8 cellular contexts compared by ENCODE assay signal in the genomic region with DNA sequence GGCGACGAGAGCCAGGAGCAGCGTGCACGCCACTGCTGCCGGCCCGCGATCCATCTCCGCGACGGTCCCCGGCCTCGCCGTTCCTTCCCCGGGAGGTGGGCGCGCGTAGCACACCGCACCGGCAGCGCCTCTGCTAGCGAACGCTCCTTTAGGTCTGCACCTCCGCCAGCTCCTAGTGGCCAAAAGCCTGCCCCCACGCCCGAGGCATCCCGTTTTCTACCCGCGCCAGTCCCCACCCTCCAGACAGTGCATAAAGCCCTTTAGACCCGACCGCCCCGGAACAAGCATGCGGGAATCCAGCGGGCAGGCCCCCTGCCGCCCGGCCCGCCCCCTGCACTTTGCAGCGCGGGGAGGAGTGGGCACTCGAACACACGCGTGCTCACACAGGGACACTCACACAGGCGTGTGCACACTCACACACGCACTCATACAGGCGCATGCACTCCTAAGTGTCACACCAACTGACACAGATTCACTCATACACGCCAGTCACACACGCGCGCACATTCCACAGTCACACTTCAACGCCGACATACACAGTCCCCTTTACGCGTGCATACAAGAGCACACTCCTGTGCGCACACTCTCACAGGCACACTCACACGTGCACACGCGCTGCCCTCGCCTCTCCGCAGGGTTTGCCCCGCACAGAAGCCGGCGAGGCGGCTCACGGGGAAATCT. TPM values are rescaled to one million over a fixed set of nuclear protein-coding genes. Genes with fewer than 3 reads are reported as not detected.
DNase-seq lines count a peak whose midpoint lies in the region; ATAC-seq and TF ChIP-seq lines count a peak whose summit lies in the region.

TSS of gene LRP2 (minus strand) at position 189 of the 681 bp plus-strand sequence. CDS start at position 54, 135 bp downstream.

- intact Hi-C loops in A673 (cut with micrococcal nuclease; ENCODE audit: unreplicated experiment): no loop called here

- H3K4me1 Mint-ChIP-seq in glutamatergic neuron (ENCODE audit: low read depth, unreplicated experiment): peaks cover 10% of the 10 kb centered on the region

- peaks cover 92% of the 10 kb centered on the region for H3K27me3 ChIP-seq in A673 (replicated peaks; ENCODE audit: insufficient read depth, low read depth, low read length, poor library complexity)
- peaks cover 65% of the 10 kb centered on the region for H3K27me3 ChIP-seq in HUES48 (ENCODE audit: control insufficient read depth, insufficient read depth, low read length)

- POLR2A ChIA-PET in A673 (lab: Charles Lee; ENCODE audit: low non-redundant PET): no interaction called here

- BruUV-seq in A673 (replicated peaks; lab: Mats Ljungman, UMichigan): no TSS peak

- TF ChIP-seq CTCF in A673 (conservative IDR thresholded peaks at IDR 0.05; ENCODE audit: low read depth, low read length) (no peak), glutamatergic neuron (IDR thresholded peaks at IDR 0.05; ENCODE audit: partially characterized antibody, unreplicated experiment) (no peak), omental fat pad (IDR thresholded peaks at IDR 0.05) (no peak)

- H3K9me3 Mint-ChIP-seq in glutamatergic neuron (ENCODE audit: unreplicated experiment): no peaks in the 10 kb centered on the region

- H3K36me3 ChIP-seq in A673 (ENCODE audit: insufficient read depth, low read length, poor library complexity, severe bottlenecking): no peaks in the 10 kb centered on the region
- H3K36me3 ChIP-seq in HUES48 (ENCODE audit: control insufficient read depth, insufficient read depth, low read length): no peaks in the 10 kb centered on the region

- DNase-seq in A673 (ENCODE audit: low spot score) (no peak), glutamatergic neuron (peak; percentile 64), omental fat pad (ENCODE audit: low spot score) (no peak)
- DNase-seq in activated T-cell treated with anti-CD3 and anti-CD28 coated beads, Interleukin-2, amount 50 U/mL, for 48 hours: peak; percentile 40 to 51

- peak; percentile 20 for ATAC-seq in omental fat pad (ENCODE audit: low FRiP score)
- no peak for ATAC-seq in GM21528 (IDR thresholded peaks at IDR 0.05; ENCODE audit: low FRiP score, unreplicated experiment)
- ATAC-seq in GM18861 (IDR thresholded peaks at IDR 0.05; ENCODE audit: unreplicated experiment): no peak
- no peak for ATAC-seq in HG03565 (IDR thresholded peaks at IDR 0.05; ENCODE audit: unreplicated experiment)

- H3K27ac Mint-ChIP-seq in glutamatergic neuron (ENCODE audit: unreplicated experiment): peak within 1 kb of the TSS; percentile 30

- H3K4me3 ChIP-seq in A673 (ENCODE audit: low read depth, low read length, poor library complexity, severe bottlenecking) (peak within 1 kb of the TSS; percentile 30), HUES48 (ENCODE audit: low read depth, low read length) (peak within 1 kb of the TSS; percentile 70)

- H3K27ac ChIP-seq in A673 (ENCODE audit: low read depth, low read length, poor library complexity, severe bottlenecking): no peak within 1 kb of the TSS
- no peak within 1 kb of the TSS for H3K27ac ChIP-seq in HUES48 (ENCODE audit: low read depth, low read length)

- peak within 1 kb of the TSS; percentile 86 for H3K4me3 Mint-ChIP-seq in glutamatergic neuron (ENCODE audit: unreplicated experiment)

- CTCF ChIA-PET in A673 (lab: Charles Lee): no interaction called here

- no peak within 1 kb of the TSS for H3K9ac ChIP-seq in HUES48 (ENCODE audit: low read depth, low read length)

- peaks cover 5% of the 10 kb centered on the region for H3K36me3 Mint-ChIP-seq in glutamatergic neuron (ENCODE audit: unreplicated experiment)

- peaks cover 23% of the 10 kb centered on the region for H3K27me3 Mint-ChIP-seq in glutamatergic neuron (ENCODE audit: unreplicated experiment)

- H3K4me1 ChIP-seq in A673 (ENCODE audit: insufficient read depth, low read length, poor library complexity, severe bottlenecking): peaks cover 31% of the 10 kb centered on the region
- H3K4me1 ChIP-seq in HUES48 (ENCODE audit: control insufficient read depth, insufficient read depth, low read length): peaks cover 28% of the 10 kb centered on the region

- H3K9me3 ChIP-seq in A673 (ENCODE audit: low read depth, low read length, poor library complexity, severe bottlenecking): no peaks in the 10 kb centered on the region
- no peaks in the 10 kb centered on the region for H3K9me3 ChIP-seq in HUES48 (ENCODE audit: control insufficient read depth, insufficient read depth, low read length)

RNA-seq across cellular contexts. Expression of gene LRP2, which starts in this region (rescaled TPM):
- total RNA-seq in A673 (2021) (0.26 TPM in 1 of 2 replicates, not detected in the other), glutamatergic neuron (ENCODE audit: unreplicated experiment) (not detected), omental fat pad (10 to 100 TPM in 3 of 4 donors, not detected in 1; 12.2 to 58.3 (median 14.1) TPM)

Comparison
In these comparisons a context has a peak if more than half of its experiments do, and no peak if none do; other contexts are left out.
1. Peak in DNase-seq in glutamatergic neuron; RNA of the gene not detected or under 1 TPM.
2. DNase-seq: peak in activated T-cell treated with anti-CD3 and anti-CD28 coated beads, Interleukin-2, amount 50 U/mL, for 48 hours (2 of 2); none in A673 (single experiment) and omental fat pad (single experiment).